ENCODE assay signal across 28 cellular contexts in genomic region chr2:56369316-56369715, GRCh38.
A peak's percentile ranks its signal among the peaks of the same experiment; 100 is the strongest.
DNase-seq lines count a peak whose midpoint lies in the region; FAIRE-seq and TF ChIP-seq lines count a peak whose summit lies in the region.
"Had no signal": no experiment of that assay in that cellular context is flagged by ENCODE, and none has a peak within 500 bp of the region (broad histone marks: within the 10 kb centered on the region; RNA-seq: fewer than 3 reads in every experiment).

No MANE protein-coding gene starts in this region.

- WGBS in mesenchymal stem cell, result 72% methylated on average over 2 of the region's 2 CpGs

- peak; percentile 70 for DNase-seq in EH (ENCODE audit: low read depth)
- DNase-seq in LHCN-M2 (ENCODE audit: low read depth), result peak; percentile 51
- peak; percentile 50 for DNase-seq in astrocyte (ENCODE audit: low read depth)
- DNase-seq in mesenchymal stem cell, result peak; percentile 27
- no peak for DNase-seq in D341Med (ENCODE audit: low spot score)
- DNase-seq in GM03348 (ENCODE audit: low spot score), result no peak
- DNase-seq in DMS79 treated with DMSO at 0.1 percent for 48 hours (lab: John Stamatoyannopoulos, UW), result no peak
- DNase-seq in pons (ENCODE audit: low spot score), result no peak
- DNase-seq: ACHN; activated CD4-positive, alpha-beta T cell treated with anti-CD3 and anti-CD28 coated beads, Interleukin-2, amount 10 ng/mL, durations not matched to agents 7 days and 5 days; activated CD8-positive, alpha-beta memory T cell treated with anti-CD3 and anti-CD28 coated beads, Interleukin-2, amount 10 ng/mL, durations not matched to agents 7 days and 5 days; activated naive CD4-positive, alpha-beta T cell treated with anti-CD3 and anti-CD28 coated beads for 36 hours; anterior cingulate cortex; cerebellar nuclear complex; COR-L47; DND-41; MV-4-11; naive thymus-derived CD8-positive, alpha-beta T cell; NCI-H524; occipital lobe; stimulated activated CD4-positive, alpha-beta T cell treated with anti-CD3 and anti-CD28 coated beads, Interleukin-4, amount 100 ng/mL, for 24 hours; stimulated activated naive B cell treated with anti-CD40 and anti-IgM and Interleukin-4, amounts not matched to agents 10 μg/mL and 1 μg/mL and 100 μg/mL, for 72 hours; T-helper 2 cell; WERI-Rb-1 had no signal

- H3K4ac ChIP-seq in mesenchymal stem cell (ENCODE audit: low read depth in 1 of 2, low read length in 2 of 2), result no peak overlapping the region

- H3K9ac ChIP-seq in astrocyte (ENCODE audit: low read length) (no peak overlapping the region), mesenchymal stem cell (ENCODE audit: low read length) (no peak overlapping the region)
- H3K9ac ChIP-seq: BLaER1 treated with 17β-estradiol and CSF1 and Interleukin-3, amounts not matched to agents 10 nM and 100 nM had no signal

- H3K4me2 ChIP-seq in astrocyte (ENCODE audit: low read length) (no peak overlapping the region), mesenchymal stem cell (ENCODE audit: low read length, poor library complexity, severe bottlenecking) (no peak overlapping the region)
- H3K4me2 ChIP-seq: BLaER1 treated with 17β-estradiol and CSF1 and Interleukin-3, amounts not matched to agents 10 nM and 100 nM had no signal

- no peak overlapping the region for H4K91ac ChIP-seq in mesenchymal stem cell (ENCODE audit: low read length)

- H3K23ac ChIP-seq in mesenchymal stem cell (ENCODE audit: low read length in 2 of 2), result no peak overlapping the region

- no peak overlapping the region for H2BK5ac ChIP-seq in mesenchymal stem cell (ENCODE audit: low read depth, low read length, poor library complexity, severe bottlenecking)

- no peaks in the 10 kb centered on the region for H3K36me3 Mint-ChIP-seq in astrocyte (ENCODE audit: low read depth, unreplicated experiment)
- H3K36me3 Mint-ChIP-seq: activated CD8-positive, alpha-beta memory T cell treated with anti-CD3 and anti-CD28 coated beads, Interleukin-2, amount 10 ng/mL, durations not matched to agents 7 days and 5 days; mesothelial cell of epicardium; naive thymus-derived CD8-positive, alpha-beta T cell; stimulated activated naive B cell treated with anti-CD40 and anti-IgM and Interleukin-4, amounts not matched to agents 10 μg/mL and 1 μg/mL and 100 μg/mL, for 72 hours had no signal

- H3K4me3 ChIP-seq in astrocyte (ENCODE audit: insufficient read depth, low read depth, low read length), result no peak overlapping the region
- H3K4me3 ChIP-seq in mesenchymal stem cell (ENCODE audit: insufficient read depth in 1 of 2, low read depth in 1 of 2, low read length in 2 of 2), result no peak overlapping the region
- H3K4me3 ChIP-seq: BLaER1 treated with 17β-estradiol and CSF1 and Interleukin-3, amounts not matched to agents 10 nM and 100 nM; suprapubic skin had no signal

- H3K4me1 ChIP-seq in astrocyte (ENCODE audit: insufficient read depth, low read length) (no peaks in the 10 kb centered on the region), mesenchymal stem cell (ENCODE audit: control insufficient read depth, insufficient read depth, low read depth, low read length) (no peaks in the 10 kb centered on the region)
- H3K4me1 ChIP-seq: suprapubic skin had no signal

- no peaks in the 10 kb centered on the region for H4K20me1 ChIP-seq in astrocyte (ENCODE audit: insufficient read depth, low read length)
- H4K20me1 ChIP-seq: BLaER1 treated with 17β-estradiol and CSF1 and Interleukin-3, amounts not matched to agents 10 nM and 100 nM had no signal

- H2AFZ ChIP-seq in astrocyte (ENCODE audit: low read depth, low read length) (no peak overlapping the region), mesenchymal stem cell (ENCODE audit: low read depth, low read length) (no peak overlapping the region)

- no peak overlapping the region for H3K4me3 Mint-ChIP-seq in astrocyte (ENCODE audit: unreplicated experiment)
- H3K4me3 Mint-ChIP-seq: activated CD4-positive, alpha-beta T cell treated with anti-CD3 and anti-CD28 coated beads, Interleukin-2, amount 10 ng/mL, durations not matched to agents 7 days and 5 days; activated CD8-positive, alpha-beta memory T cell treated with anti-CD3 and anti-CD28 coated beads, Interleukin-2, amount 10 ng/mL, durations not matched to agents 7 days and 5 days; activated naive CD4-positive, alpha-beta T cell treated with anti-CD3 and anti-CD28 coated beads for 36 hours; mesothelial cell of epicardium; naive thymus-derived CD8-positive, alpha-beta T cell; stimulated activated naive B cell treated with anti-CD40 and anti-IgM and Interleukin-4, amounts not matched to agents 10 μg/mL and 1 μg/mL and 100 μg/mL, for 72 hours had no signal

- H3K36me3 ChIP-seq in astrocyte (ENCODE audit: insufficient read depth, low read length), result no peaks in the 10 kb centered on the region
- H3K36me3 ChIP-seq in mesenchymal stem cell (ENCODE audit: control insufficient read depth in 1 of 2, insufficient read depth in 2 of 2, low read depth in 1 of 2, low read length in 2 of 2), result no peaks in the 10 kb centered on the region
- H3K36me3 ChIP-seq: BLaER1 treated with 17β-estradiol and CSF1 and Interleukin-3, amounts not matched to agents 10 nM and 100 nM; suprapubic skin; WERI-Rb-1 had no signal

- H2BK120ac ChIP-seq in mesenchymal stem cell (ENCODE audit: low read depth, low read length), result no peak overlapping the region

- H3K27ac ChIP-seq in astrocyte (ENCODE audit: low read depth, low read length) (no peak overlapping the region), mesenchymal stem cell (ENCODE audit: low read length, poor library complexity, severe bottlenecking) (no peak overlapping the region)
- H3K27ac ChIP-seq: BLaER1 treated with 17β-estradiol and CSF1 and Interleukin-3, amounts not matched to agents 10 nM and 100 nM; suprapubic skin; WERI-Rb-1 had no signal

- H3K79me1 ChIP-seq in mesenchymal stem cell (replicated peaks; ENCODE audit: low read length, poor library complexity, severe bottlenecking), result no peaks in the 10 kb centered on the region

- no peak for TF ChIP-seq CTCF in astrocyte (IDR thresholded peaks at IDR 0.05; ENCODE audit: insufficient read depth, low read depth, low read length)

- H3K14ac ChIP-seq in mesenchymal stem cell (ENCODE audit: low read length in 2 of 2), result no peak overlapping the region

- H2BK15ac ChIP-seq in mesenchymal stem cell (ENCODE audit: low read depth, poor library complexity, severe bottlenecking), result no peak overlapping the region

- H3K27me3 Mint-ChIP-seq in astrocyte (ENCODE audit: low read depth, unreplicated experiment), result no peaks in the 10 kb centered on the region
- H3K27me3 Mint-ChIP-seq: activated CD4-positive, alpha-beta T cell treated with anti-CD3 and anti-CD28 coated beads, Interleukin-2, amount 10 ng/mL, durations not matched to agents 7 days and 5 days; activated CD8-positive, alpha-beta memory T cell treated with anti-CD3 and anti-CD28 coated beads, Interleukin-2, amount 10 ng/mL, durations not matched to agents 7 days and 5 days; naive thymus-derived CD8-positive, alpha-beta T cell; stimulated activated naive B cell treated with anti-CD40 and anti-IgM and Interleukin-4, amounts not matched to agents 10 μg/mL and 1 μg/mL and 100 μg/mL, for 72 hours had no signal

- no peak for FAIRE-seq in astrocyte (lab: Jason Lieb, UNC)
- FAIRE-seq: urothelium cell line had no signal

- H3K79me2 ChIP-seq in astrocyte (ENCODE audit: insufficient read depth, low read length), result no peaks in the 10 kb centered on the region

- H3K18ac ChIP-seq in mesenchymal stem cell (ENCODE audit: low read depth in 1 of 2, low read length in 2 of 2), result no peak overlapping the region

- H3K4me1 Mint-ChIP-seq in astrocyte (ENCODE audit: low read depth, unreplicated experiment), result peaks cover 16% of the 10 kb centered on the region
- H3K4me1 Mint-ChIP-seq: activated CD4-positive, alpha-beta T cell treated with anti-CD3 and anti-CD28 coated beads, Interleukin-2, amount 10 ng/mL, durations not matched to agents 7 days and 5 days; activated CD8-positive, alpha-beta memory T cell treated with anti-CD3 and anti-CD28 coated beads, Interleukin-2, amount 10 ng/mL, durations not matched to agents 7 days and 5 days; stimulated activated naive B cell treated with anti-CD40 and anti-IgM and Interleukin-4, amounts not matched to agents 10 μg/mL and 1 μg/mL and 100 μg/mL, for 72 hours had no signal

- H3K9me3 ChIP-seq in astrocyte (ENCODE audit: insufficient read depth, low read depth, low read length) (no peaks in the 10 kb centered on the region), mesenchymal stem cell (ENCODE audit: control insufficient read depth, low read length) (no peaks in the 10 kb centered on the region)
- H3K9me3 ChIP-seq: BLaER1 treated with 17β-estradiol and CSF1 and Interleukin-3, amounts not matched to agents 10 nM and 100 nM; suprapubic skin had no signal

- no peaks in the 10 kb centered on the region for H3K27me3 ChIP-seq in astrocyte (ENCODE audit: insufficient read depth, low read length)
- H3K27me3 ChIP-seq in mesenchymal stem cell (ENCODE audit: control insufficient read depth in 1 of 2, insufficient read depth in 1 of 2, low read length in 2 of 2), result no peaks in the 10 kb centered on the region
- H3K27me3 ChIP-seq: BLaER1 treated with 17β-estradiol and CSF1 and Interleukin-3, amounts not matched to agents 10 nM and 100 nM; suprapubic skin had no signal

- no peak overlapping the region for H2BK12ac ChIP-seq in mesenchymal stem cell (ENCODE audit: low read length in 2 of 2)

- no peak overlapping the region for H4K8ac ChIP-seq in mesenchymal stem cell (ENCODE audit: low read length)

- H3K9me3 Mint-ChIP-seq in astrocyte (ENCODE audit: unreplicated experiment), result no peaks in the 10 kb centered on the region
- H3K9me3 Mint-ChIP-seq: activated naive CD4-positive, alpha-beta T cell treated with anti-CD3 and anti-CD28 coated beads for 36 hours had no signal

- H3K27ac Mint-ChIP-seq in astrocyte (ENCODE audit: unreplicated experiment), result no peak overlapping the region
- H3K27ac Mint-ChIP-seq: activated CD4-positive, alpha-beta T cell treated with anti-CD3 and anti-CD28 coated beads, Interleukin-2, amount 10 ng/mL, durations not matched to agents 7 days and 5 days; activated CD8-positive, alpha-beta memory T cell treated with anti-CD3 and anti-CD28 coated beads, Interleukin-2, amount 10 ng/mL, durations not matched to agents 7 days and 5 days; activated naive CD4-positive, alpha-beta T cell treated with anti-CD3 and anti-CD28 coated beads for 36 hours; mesothelial cell of epicardium; naive thymus-derived CD8-positive, alpha-beta T cell; stimulated activated naive B cell treated with anti-CD40 and anti-IgM and Interleukin-4, amounts not matched to agents 10 μg/mL and 1 μg/mL and 100 μg/mL, for 72 hours had no signal

- H2AK5ac ChIP-seq in mesenchymal stem cell (ENCODE audit: low read length, severe bottlenecking), result no peak overlapping the region

Comparison
In these comparisons a context has a peak if more than half of its experiments do, and no peak if none do; other contexts are left out.
1. DNase-seq: peak in EH (single experiment), LHCN-M2 (single experiment), astrocyte (single experiment) and mesenchymal stem cell (single experiment); none in D341Med (single experiment), GM03348 (single experiment), DMS79 treated with DMSO at 0.1 percent for 48 hours (single experiment) and pons (single experiment).